Comparison of ENCODE assay signal across 1 cellular context in genomic region chr20:54062812-54063280, GRCh38.
A peak's percentile ranks its signal among the peaks of the same experiment; 100 is the strongest.
TF ChIP-seq lines count a peak whose summit lies in the region.

No MANE protein-coding gene starts in this region.

TF ChIP-seq in GM12878, 131 proteins besides CTCF, POLR2A, EP300 and RAD21 (continued from another document and continues in another):
- TF ChIP-seq E4F1 (IDR thresholded peaks at IDR 0.05; ENCODE audit: borderline replicate concordance, partially characterized antibody) (no peak), IKZF1 (conservative IDR thresholded peaks at IDR 0.05) (peak; percentile 16; the same call in 1 of the 2 replicates), BHLHE40 (IDR thresholded peaks at IDR 0.05; ENCODE audit: borderline replicate concordance in 1 of 2, low read depth in 2 of 2, low read length in 1 of 2) (no peak), PAX5 (IDR thresholded peaks at IDR 0.05; ENCODE audit: borderline replicate concordance, low read depth, low read length) (no peak), ESRRA (IDR thresholded peaks at IDR 0.05; ENCODE audit: low read length) (no peak), CREM (IDR thresholded peaks at IDR 0.05; ENCODE audit: low read depth) (no peak), USF1 (IDR thresholded peaks at IDR 0.05; ENCODE audit: borderline replicate concordance, extremely low read length, insufficient read depth, low read depth, low read length) (no peak), ETV6 (conservative IDR thresholded peaks at IDR 0.05 in 1 of 2, IDR thresholded peaks at IDR 0.05 in 1 of 2; ENCODE audit: borderline replicate concordance in 1 of 2, low read depth in 1 of 2) (0 out of 4 replicates have a peak, but pooled peaks of 1 of the 2 experiments have one; percentile 81), MXI1 (IDR thresholded peaks at IDR 0.05; ENCODE audit: low read depth, low read length) (0 out of 2 replicates have a peak, but pooled peaks have one; percentile 40), NKRF (conservative IDR thresholded peaks at IDR 0.05) (0 out of 2 replicates have a peak, but pooled peaks have one; percentile 5), PAX8 (IDR thresholded peaks at IDR 0.05) (no peak), ZNF687 (IDR thresholded peaks at IDR 0.05) (peak; percentile 37; the same call in 1 of the 2 replicates), ZZZ3 (IDR thresholded peaks at IDR 0.05; ENCODE audit: control insufficient read depth, insufficient read length, low read depth) (no peak), RB1 (IDR thresholded peaks at IDR 0.05; ENCODE audit: borderline replicate concordance) (0 out of 2 replicates have a peak, but pooled peaks have one; percentile 31), NRF1 (conservative IDR thresholded peaks at IDR 0.05; ENCODE audit: low read depth, low read length) (no peak), YY1 (IDR thresholded peaks at IDR 0.05; ENCODE audit: low read depth, low read length) (peak; percentile 18; the same call in 1 of the 2 replicates), ATF3 (IDR thresholded peaks at IDR 0.05; ENCODE audit: borderline replicate concordance, extremely low read depth, low read depth, low read length) (no peak), IRF3 (IDR thresholded peaks at IDR 0.05) (no peak), SMARCA5 (IDR thresholded peaks at IDR 0.05) (no peak), SMC3 (IDR thresholded peaks at IDR 0.05; ENCODE audit: borderline replicate concordance, low read length) (peak; percentile 58; the same call in 1 of the 2 replicates), HCFC1 (IDR thresholded peaks at IDR 0.05; ENCODE audit: low read length) (no peak), NFXL1 (IDR thresholded peaks at IDR 0.05; ENCODE audit: borderline replicate concordance) (peak; percentile 60; the same call in 1 of the 2 replicates), ELK1 (IDR thresholded peaks at IDR 0.05; ENCODE audit: low read depth, low read length) (no peak), ZNF384 (IDR thresholded peaks at IDR 0.05; ENCODE audit: borderline replicate concordance, low read depth, low read length) (no peak), MYB (IDR thresholded peaks at IDR 0.05; ENCODE audit: borderline replicate concordance, low read depth, low read length) (no peak), PBX3 (IDR thresholded peaks at IDR 0.05; ENCODE audit: insufficient replicate concordance, low read depth, low read length) (peak; percentile 90), E2F4 (IDR thresholded peaks at IDR 0.05; ENCODE audit: low read depth, low read length) (no peak), SKIL (IDR thresholded peaks at IDR 0.05; ENCODE audit: low read depth, poor library complexity, severe bottlenecking) (peak; percentile 32), RELB (IDR thresholded peaks at IDR 0.05; ENCODE audit: low read depth) (0 out of 2 replicates have a peak, but pooled peaks have one; percentile 12), PRDM15 (CRISPR knock-in tag; IDR thresholded peaks at IDR 0.05) (no peak)
